ENCODE assay signal across 14 cellular contexts in genomic region chr1:66705100-66705499, GRCh38. TPM values are rescaled to one million over a fixed set of nuclear protein-coding genes. Genes with fewer than 3 reads are reported as not detected.
DNase-seq lines count a peak whose midpoint lies in the region; ATAC-seq and TF ChIP-seq lines count a peak whose summit lies in the region.
"Had no signal": no experiment of that assay in that cellular context is flagged by ENCODE, and none has a peak within 500 bp of the region (broad histone marks: within the 10 kb centered on the region; RNA-seq: fewer than 3 reads in every experiment).

No MANE protein-coding gene starts in this region.

- no peak overlapping the region for H3K27ac Mint-ChIP-seq in effector memory CD8-positive, alpha-beta T cell
- no peak overlapping the region for H3K27ac Mint-ChIP-seq in stimulated activated naive CD8-positive, alpha-beta T cell treated with anti-CD3 and anti-CD28 coated beads, Interleukin-15, amount 100 ng/mL, for 72 hours
- H3K27ac Mint-ChIP-seq: activated naive CD4-positive, alpha-beta T cell treated with anti-CD3 and anti-CD28 coated beads for 36 hours; nephron progenitor cell had no signal

- no peak for TF ChIP-seq POLR2A in testis (IDR thresholded peaks at IDR 0.05)

- H3K27me3 Mint-ChIP-seq in effector memory CD8-positive, alpha-beta T cell, result peaks cover 25 to 41% of the 10 kb centered on the region in 2 donors
- peaks cover 6% of the 10 kb centered on the region for H3K27me3 Mint-ChIP-seq in stimulated activated naive CD8-positive, alpha-beta T cell treated with anti-CD3 and anti-CD28 coated beads, Interleukin-15, amount 100 ng/mL, for 72 hours

- no peaks in the 10 kb centered on the region for H3K36me3 Mint-ChIP-seq in effector memory CD8-positive, alpha-beta T cell (ENCODE audit: insufficient read depth)

- in situ Hi-C loops in brain microvascular endothelial cell (cut with HindIII; ENCODE audit: low pct_ligation_motif_present, low sequenced_read_pairs), result no loop called here

- POLR2A ChIA-PET in HEK293T (lab: Yijun Ruan, JAX), result no interaction called here

- peaks cover 5% of the 10 kb centered on the region for H3K4me1 ChIP-seq in testis
- H3K4me1 ChIP-seq: SJCRH30, transverse colon had no signal

- DNase-seq in HEK293T (ENCODE audit: extremely low spot score) (no peak), brain microvascular endothelial cell (peak; percentile 52), left lobe of liver (ENCODE audit: low spot score) (no peak), testis (peak; percentile 23), left colon (no peak), T-helper 9 cell (no peak)
- no peak for DNase-seq in effector memory CD8-positive, alpha-beta T cell
- DNase-seq in stimulated activated naive CD8-positive, alpha-beta T cell treated with anti-CD3 and anti-CD28 coated beads, Interleukin-15, amount 100 ng/mL, for 72 hours, result no peak
- DNase-seq: activated naive CD4-positive, alpha-beta T cell treated with anti-CD3 and anti-CD28 coated beads for 36 hours; left cardiac atrium; NCI-H1694; nephron progenitor cell; SJCRH30; transverse colon had no signal

- CTCF ChIA-PET in HEK293T (lab: Yijun Ruan, JAX), result no interaction called here

- H3K27ac ChIP-seq in brain microvascular endothelial cell (peak overlapping the region; percentile 41), testis (peak overlapping the region; percentile 18 to 24)
- H3K27ac ChIP-seq: SJCRH30, transverse colon had no signal

- WGBS in testis, 2 donors, result 50 to 63% methylated on average over 5 of the region's 5 CpGs

- TF ChIP-seq CTCF in brain microvascular endothelial cell (IDR thresholded peaks at IDR 0.05; ENCODE audit: low read depth, low read length, missing control alignments), result no peak
- no peak for TF ChIP-seq CTCF in testis (IDR thresholded peaks at IDR 0.05)

- intact Hi-C loops in testis (cut with DNase I; ENCODE audit: low total_unique reads) (no loop called here), left colon (cut with DNase I, micrococcal nuclease) (no loop called here)

- H3K36me3 ChIP-seq in brain microvascular endothelial cell (replicated peaks), result no peaks in the 10 kb centered on the region
- H3K36me3 ChIP-seq in testis (ENCODE audit: low read depth, missing control alignments), result no peaks in the 10 kb centered on the region
- H3K36me3 ChIP-seq: SJCRH30, transverse colon had no signal

- H3K4me3 ChIP-seq in brain microvascular endothelial cell (ENCODE audit: low read depth, low read length) (no peak overlapping the region), testis (no peak overlapping the region)
- H3K4me3 ChIP-seq: SJCRH30, transverse colon had no signal

- H3K27me3 ChIP-seq in brain microvascular endothelial cell (replicated peaks) (no peaks in the 10 kb centered on the region), testis (no peaks in the 10 kb centered on the region)
- H3K27me3 ChIP-seq: SJCRH30, transverse colon had no signal

- ATAC-seq in left lobe of liver, result peak; percentile 75
- no peak for ATAC-seq in effector memory CD8-positive, alpha-beta T cell (replicated peaks)
- no peak for ATAC-seq in left colon
- ATAC-seq in stimulated activated naive CD8-positive, alpha-beta T cell treated with anti-CD3 and anti-CD28 coated beads, Interleukin-15, amount 100 ng/mL, for 72 hours, result no peak
- ATAC-seq: left cardiac atrium had no signal

- no peaks in the 10 kb centered on the region for H3K9me3 ChIP-seq in testis
- H3K9me3 ChIP-seq: SJCRH30, transverse colon had no signal

- H3K4me1 Mint-ChIP-seq in effector memory CD8-positive, alpha-beta T cell (ENCODE audit: low read depth in 2 of 2), result no peaks in the 10 kb centered on the region
- no peaks in the 10 kb centered on the region for H3K4me1 Mint-ChIP-seq in stimulated activated naive CD8-positive, alpha-beta T cell treated with anti-CD3 and anti-CD28 coated beads, Interleukin-15, amount 100 ng/mL, for 72 hours

- H3K4me3 Mint-ChIP-seq in effector memory CD8-positive, alpha-beta T cell, result no peak overlapping the region
- H3K4me3 Mint-ChIP-seq in stimulated activated naive CD8-positive, alpha-beta T cell treated with anti-CD3 and anti-CD28 coated beads, Interleukin-15, amount 100 ng/mL, for 72 hours, result no peak overlapping the region
- H3K4me3 Mint-ChIP-seq: activated naive CD4-positive, alpha-beta T cell treated with anti-CD3 and anti-CD28 coated beads for 36 hours; nephron progenitor cell had no signal

- no peaks in the 10 kb centered on the region for H3K9me3 Mint-ChIP-seq in effector memory CD8-positive, alpha-beta T cell
- no peaks in the 10 kb centered on the region for H3K9me3 Mint-ChIP-seq in stimulated activated naive CD8-positive, alpha-beta T cell treated with anti-CD3 and anti-CD28 coated beads, Interleukin-15, amount 100 ng/mL, for 72 hours
- H3K9me3 Mint-ChIP-seq: activated naive CD4-positive, alpha-beta T cell treated with anti-CD3 and anti-CD28 coated beads for 36 hours; nephron progenitor cell had no signal

TF ChIP-seq in HEK293T, 16 proteins besides CTCF, POLR2A, EP300 and RAD21:
- 0 out of 2 replicates have a peak, but pooled peaks have one; percentile 13 for TF ChIP-seq PKNOX1 (IDR thresholded peaks at IDR 0.05)
- no peak for TF ChIP-seq SUZ12 (IDR thresholded peaks at IDR 0.05)
TF ChIP-seq in HEK293T: peak in this region for 1.

RNA-seq across cellular contexts. Expression of gene DYNLT5, which starts 47.2 kb away (rescaled TPM):
- 0.28 TPM for total RNA-seq in left lobe of liver
- not detected for total RNA-seq in testis
- polyA plus RNA-seq in testis (ENCODE audit: insufficient read depth, low read depth, low replicate concordance), result 1.6 TPM
- under 1 TPM; 0.17 to 0.24 TPM for total RNA-seq in left colon
- total RNA-seq: activated naive CD4-positive, alpha-beta T cell treated with anti-CD3 and anti-CD28 coated beads for 36 hours; SJCRH30 had no signal

Comparison
In these comparisons a context has a peak if more than half of its experiments do, and no peak if none do; other contexts are left out.
1. DNase-seq: peak in brain microvascular endothelial cell (single experiment) and testis (single experiment); none in HEK293T (single experiment), left lobe of liver (single experiment), effector memory CD8-positive, alpha-beta T cell (0 of 3), left colon (0 of 2), T-helper 9 cell (single experiment) and stimulated activated naive CD8-positive, alpha-beta T cell treated with anti-CD3 and anti-CD28 coated beads, Interleukin-15, amount 100 ng/mL, for 72 hours (0 of 2).